Comparison of ENCODE assay signal across 1 cellular context in the genomic region with DNA sequence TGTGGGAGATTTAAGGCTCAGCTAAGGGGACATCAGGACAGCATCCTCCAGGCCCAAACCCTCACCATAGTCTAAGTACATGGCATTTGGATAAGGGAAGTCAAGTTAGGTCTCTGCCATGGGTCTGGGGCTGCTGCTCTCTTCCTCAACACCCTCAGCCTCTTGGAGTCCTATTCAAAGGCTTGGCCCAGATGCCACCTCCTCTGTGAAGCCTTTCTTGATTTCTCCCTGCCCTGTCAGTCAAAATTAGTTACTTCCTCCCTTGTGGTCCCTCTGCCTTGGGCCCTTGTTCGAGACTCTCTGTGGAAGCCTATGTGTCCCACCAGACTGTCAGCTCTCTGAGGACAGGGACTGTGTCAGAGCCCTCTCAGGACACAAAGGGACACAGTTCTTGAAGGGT.
TF ChIP-seq lines count a peak whose summit lies in the region.

No MANE protein-coding gene starts in this region.

TF ChIP-seq in HepG2, 621 proteins besides CTCF, POLR2A, EP300 and RAD21 (continued from another document):
- TF ChIP-seq, protein P1, sequence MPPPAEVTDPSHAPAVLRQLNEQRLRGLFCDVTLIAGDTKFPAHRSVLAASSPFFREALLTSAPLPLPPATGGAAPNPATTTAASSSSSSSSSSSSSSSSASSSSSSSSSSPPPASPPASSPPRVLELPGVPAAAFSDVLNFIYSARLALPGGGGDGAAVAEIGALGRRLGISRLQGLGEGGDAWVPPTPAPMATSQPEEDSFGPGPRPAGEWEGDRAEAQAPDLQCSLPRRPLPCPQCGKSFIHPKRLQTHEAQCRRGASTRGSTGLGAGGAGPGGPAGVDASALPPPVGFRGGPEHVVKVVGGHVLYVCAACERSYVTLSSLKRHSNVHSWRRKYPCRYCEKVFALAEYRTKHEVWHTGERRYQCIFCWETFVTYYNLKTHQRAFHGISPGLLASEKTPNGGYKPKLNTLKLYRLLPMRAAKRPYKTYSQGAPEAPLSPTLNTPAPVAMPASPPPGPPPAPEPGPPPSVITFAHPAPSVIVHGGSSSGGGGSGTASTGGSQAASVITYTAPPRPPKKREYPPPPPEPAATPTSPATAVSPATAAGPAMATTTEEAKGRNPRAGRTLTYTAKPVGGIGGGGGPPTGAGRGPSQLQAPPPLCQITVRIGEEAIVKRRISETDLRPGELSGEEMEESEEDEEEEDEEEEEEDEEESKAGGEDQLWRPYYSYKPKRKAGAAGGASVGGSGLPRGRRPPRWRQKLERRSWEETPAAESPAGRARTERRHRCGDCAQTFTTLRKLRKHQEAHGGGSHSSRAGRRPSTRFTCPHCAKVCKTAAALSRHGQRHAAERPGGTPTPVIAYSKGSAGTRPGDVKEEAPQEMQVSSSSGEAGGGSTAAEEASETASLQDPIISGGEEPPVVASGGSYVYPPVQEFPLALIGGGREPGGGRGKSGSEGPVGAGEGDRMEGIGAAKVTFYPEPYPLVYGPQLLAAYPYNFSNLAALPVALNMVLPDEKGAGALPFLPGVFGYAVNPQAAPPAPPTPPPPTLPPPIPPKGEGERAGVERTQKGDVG (CRISPR knock-in tag; IDR thresholded peaks at IDR 0.05; ENCODE audit: borderline replicate concordance): 0 out of 2 replicates have a peak, but pooled peaks have one; percentile 54
- TF ChIP-seq EHMT2 (IDR thresholded peaks at IDR 0.05; ENCODE audit: borderline replicate concordance, low read depth, low read length) (no peak), ZNF841 (CRISPR knock-in tag; IDR thresholded peaks at IDR 0.05; ENCODE audit: borderline replicate concordance) (no peak)
- TF ChIP-seq, protein P2, sequence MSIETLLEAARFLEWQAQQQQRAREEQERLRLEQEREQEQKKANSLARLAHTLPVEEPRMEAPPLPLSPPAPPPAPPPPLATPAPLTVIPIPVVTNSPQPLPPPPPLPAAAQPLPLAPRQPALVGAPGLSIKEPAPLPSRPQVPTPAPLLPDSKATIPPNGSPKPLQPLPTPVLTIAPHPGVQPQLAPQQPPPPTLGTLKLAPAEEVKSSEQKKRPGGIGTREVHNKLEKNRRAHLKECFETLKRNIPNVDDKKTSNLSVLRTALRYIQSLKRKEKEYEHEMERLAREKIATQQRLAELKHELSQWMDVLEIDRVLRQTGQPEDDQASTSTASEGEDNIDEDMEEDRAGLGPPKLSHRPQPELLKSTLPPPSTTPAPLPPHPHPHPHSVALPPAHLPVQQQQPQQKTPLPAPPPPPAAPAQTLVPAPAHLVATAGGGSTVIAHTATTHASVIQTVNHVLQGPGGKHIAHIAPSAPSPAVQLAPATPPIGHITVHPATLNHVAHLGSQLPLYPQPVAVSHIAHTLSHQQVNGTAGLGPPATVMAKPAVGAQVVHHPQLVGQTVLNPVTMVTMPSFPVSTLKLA (IDR thresholded peaks at IDR 0.05): no peak
